ENCODE assay signal across 16 cellular contexts in the genomic region with DNA sequence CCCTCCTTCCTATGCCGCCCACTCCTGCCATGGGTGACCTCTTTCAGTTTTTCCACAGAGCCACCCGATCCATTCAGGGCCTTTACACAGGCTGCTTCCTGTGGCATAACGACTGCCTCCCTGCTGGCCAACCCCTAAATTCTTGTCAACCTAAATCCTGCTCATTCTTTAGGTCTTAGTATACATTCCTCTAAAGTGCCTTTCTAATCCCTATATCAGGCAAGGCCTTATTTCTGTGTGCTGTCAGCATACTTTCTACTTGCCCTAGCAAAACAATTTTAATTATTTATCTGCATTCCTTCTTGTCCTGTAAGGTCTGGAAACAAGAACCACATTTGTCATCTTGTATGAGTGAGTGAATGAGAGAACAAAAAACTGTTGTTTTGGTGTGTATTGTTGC.
"Had no signal": no experiment of that assay in that cellular context is flagged by ENCODE, and none has a peak within 500 bp of the region (broad histone marks: within the 10 kb centered on the region; RNA-seq: fewer than 3 reads in every experiment).

No MANE protein-coding gene starts in this region.

- H3K9me3 Mint-ChIP-seq: activated CD4-positive, alpha-beta memory T cell treated with anti-CD3 and anti-CD28 coated beads, Interleukin-2, amount 10 ng/mL, durations not matched to agents 7 days and 5 days; activated naive CD8-positive, alpha-beta T cell treated with anti-CD3 and anti-CD28 coated beads for 36 hours; activated T-cell treated with anti-CD3 and anti-CD28 coated beads, Interleukin-2, amount 50 U/mL, for 72 hours had no signal

- H3K27me3 ChIP-seq: ascending aorta, esophagus squamous epithelium, heart right ventricle, pancreas had no signal

- H3K4me1 Mint-ChIP-seq: mesothelial cell of epicardium, neural crest cell had no signal

- H3K27ac Mint-ChIP-seq: activated CD4-positive, alpha-beta memory T cell treated with anti-CD3 and anti-CD28 coated beads, Interleukin-2, amount 10 ng/mL, durations not matched to agents 7 days and 5 days; activated CD4-positive, alpha-beta T cell treated with anti-CD3 and anti-CD28 coated beads for 36 hours; activated naive CD8-positive, alpha-beta T cell treated with anti-CD3 and anti-CD28 coated beads for 36 hours; activated T-cell treated with anti-CD3 and anti-CD28 coated beads, Interleukin-2, amount 50 U/mL, for 72 hours; mesothelial cell of epicardium had no signal

- H3K36me3 Mint-ChIP-seq: activated naive CD8-positive, alpha-beta T cell treated with anti-CD3 and anti-CD28 coated beads for 36 hours; mesothelial cell of epicardium had no signal

- H3K27ac ChIP-seq: ascending aorta, esophagus squamous epithelium, heart right ventricle, pancreas, WERI-Rb-1 had no signal

- ATAC-seq: activated CD4-positive, alpha-beta T cell treated with anti-CD3 and anti-CD28 coated beads for 36 hours; activated T-cell treated with anti-CD3 and anti-CD28 coated beads, Interleukin-2, amount 50 U/mL, for 72 hours; heart right ventricle; pancreas; right cardiac atrium; stimulated activated naive CD8-positive, alpha-beta T cell treated with anti-CD3 and anti-CD28 coated beads, Interleukin-15, Interleukin-2, amounts not matched to agents 100 U/mL and 50 U/mL, for 24 hours had no signal

- DNase-seq: activated CD4-positive, alpha-beta memory T cell treated with anti-CD3 and anti-CD28 coated beads, Interleukin-2, amount 10 ng/mL, durations not matched to agents 7 days and 5 days; activated CD4-positive, alpha-beta T cell treated with anti-CD3 and anti-CD28 coated beads for 36 hours; activated gamma-delta T cell treated with Interleukin-2 at 50 U/mL for 16 hours; activated naive CD8-positive, alpha-beta T cell treated with anti-CD3 and anti-CD28 coated beads for 36 hours; activated T-cell treated with anti-CD3 and anti-CD28 coated beads, Interleukin-2, amount 50 U/mL, for 72 hours; esophagus squamous epithelium; heart right ventricle; pancreas; right cardiac atrium; stimulated activated CD4-positive, alpha-beta T cell treated with anti-CD3 and anti-CD28 coated beads, Interleukin-12 subunit alpha, Interleukin-12 subunit beta, amount 100 ng/mL, for 4 hours; stimulated activated naive CD8-positive, alpha-beta T cell treated with anti-CD3 and anti-CD28 coated beads, Interleukin-15, Interleukin-2, amounts not matched to agents 100 U/mL and 50 U/mL, for 24 hours; T-helper 1 cell; WERI-Rb-1 had no signal

- H3K36me3 ChIP-seq: ascending aorta, esophagus squamous epithelium, heart right ventricle, pancreas, WERI-Rb-1 had no signal

- H3K4me1 ChIP-seq: ascending aorta, esophagus squamous epithelium, heart right ventricle, pancreas had no signal

- H3K27me3 Mint-ChIP-seq: activated CD4-positive, alpha-beta memory T cell treated with anti-CD3 and anti-CD28 coated beads, Interleukin-2, amount 10 ng/mL, durations not matched to agents 7 days and 5 days; activated CD4-positive, alpha-beta T cell treated with anti-CD3 and anti-CD28 coated beads for 36 hours; activated naive CD8-positive, alpha-beta T cell treated with anti-CD3 and anti-CD28 coated beads for 36 hours had no signal

- H3K9me3 ChIP-seq: ascending aorta, pancreas had no signal

- H3K4me3 Mint-ChIP-seq: activated CD4-positive, alpha-beta memory T cell treated with anti-CD3 and anti-CD28 coated beads, Interleukin-2, amount 10 ng/mL, durations not matched to agents 7 days and 5 days; activated CD4-positive, alpha-beta T cell treated with anti-CD3 and anti-CD28 coated beads for 36 hours; activated naive CD8-positive, alpha-beta T cell treated with anti-CD3 and anti-CD28 coated beads for 36 hours; activated T-cell treated with anti-CD3 and anti-CD28 coated beads, Interleukin-2, amount 50 U/mL, for 72 hours; mesothelial cell of epicardium; neural crest cell had no signal

- H3K4me3 ChIP-seq: ascending aorta, esophagus squamous epithelium, heart right ventricle, pancreas had no signal
